In the genomic region with DNA sequence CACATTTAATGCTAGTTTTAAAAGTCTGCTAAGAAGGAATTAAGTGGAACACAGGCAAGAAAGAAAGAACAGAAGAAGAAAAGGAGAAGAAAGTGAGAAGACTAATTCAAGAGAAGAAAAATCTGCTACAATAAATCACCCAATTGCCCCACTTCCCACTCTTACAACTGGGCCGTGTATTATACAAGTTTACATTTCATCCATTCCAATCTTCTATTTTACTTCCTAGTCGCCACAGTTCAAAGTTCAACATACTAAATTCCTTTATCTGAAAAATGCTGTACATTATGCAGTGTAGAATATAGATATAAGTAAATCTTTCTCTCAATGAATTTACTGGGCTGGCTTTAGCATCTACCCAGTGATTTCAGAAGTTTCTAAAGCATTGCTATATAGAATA, we compare ENCODE assay signal across 18 cellular contexts.
A peak's percentile ranks its signal among the peaks of the same experiment; 100 is the strongest.
DNase-seq lines count a peak whose midpoint lies in the region; ATAC-seq, FAIRE-seq and TF ChIP-seq lines count a peak whose summit lies in the region.
"Had no signal": no experiment of that assay in that cellular context is flagged by ENCODE, and none has a peak within 500 bp of the region (broad histone marks: within the 10 kb centered on the region; RNA-seq: fewer than 3 reads in every experiment).

No MANE protein-coding gene starts in this region.

- POLR2A ChIA-PET in OCI-LY7 (lab: Charles Lee), result no interaction called here

- no peak overlapping the region for H3K4ac ChIP-seq in mesenchymal stem cell (ENCODE audit: low read depth in 1 of 2, low read length in 2 of 2)

- no peak overlapping the region for H2AFZ ChIP-seq in mesenchymal stem cell (ENCODE audit: low read depth, low read length)
- H2AFZ ChIP-seq in OCI-LY7 (ENCODE audit: low read length), result no peak overlapping the region

- H3K79me2 ChIP-seq in OCI-LY7 (ENCODE audit: insufficient read depth, low read depth, low read length), result no peaks in the 10 kb centered on the region

- H3K9ac ChIP-seq in mesenchymal stem cell (ENCODE audit: low read length), result no peak overlapping the region

- H3K79me1 ChIP-seq in mesenchymal stem cell (replicated peaks; ENCODE audit: low read length, poor library complexity, severe bottlenecking), result peaks cover 3% of the 10 kb centered on the region

- ATAC-seq in GM18498 (IDR thresholded peaks at IDR 0.05; ENCODE audit: unreplicated experiment), result no peak
- ATAC-seq: HCT116 had no signal

- H3K4me3 ChIP-seq in mesenchymal stem cell (ENCODE audit: insufficient read depth in 1 of 2, low read depth in 1 of 2, low read length in 2 of 2) (no peak overlapping the region), small intestine (ENCODE audit: low read depth in 1 of 2, low read length in 2 of 2) (no peak overlapping the region), OCI-LY7 (ENCODE audit: low read depth, low read length, poor library complexity, severe bottlenecking) (no peak overlapping the region), spleen (no peak overlapping the region)

- CTCF ChIA-PET in OCI-LY7 (lab: Charles Lee; ENCODE audit: unreplicated experiment), result no interaction called here

- H2BK15ac ChIP-seq in mesenchymal stem cell (ENCODE audit: low read depth, poor library complexity, severe bottlenecking), result no peak overlapping the region

- H3K14ac ChIP-seq in mesenchymal stem cell (ENCODE audit: low read length in 2 of 2), result no peak overlapping the region

- TF ChIP-seq CTCF in OCI-LY7 (conservative IDR thresholded peaks at IDR 0.05; ENCODE audit: low read length), result no peak
- TF ChIP-seq CTCF in spleen (IDR thresholded peaks at IDR 0.05 in 8 of 11, conservative IDR thresholded peaks at IDR 0.05 in 3 of 11), result no peak

- no peak overlapping the region for H2BK5ac ChIP-seq in mesenchymal stem cell (ENCODE audit: low read depth, low read length, poor library complexity, severe bottlenecking)

- no peak overlapping the region for H3K18ac ChIP-seq in mesenchymal stem cell (ENCODE audit: low read depth in 1 of 2, low read length in 2 of 2)

- DNase-seq in HCEC 1CT (peak; percentile 3), amniotic epithelial cell (ENCODE audit: low read depth) (peak; percentile 6), mesenchymal stem cell (peak; percentile 8), small intestine (peak; percentile 44), OCI-LY7 (ENCODE audit: low spot score) (no peak), spleen (no peak)
- DNase-seq: BE2C; CD4-positive, alpha-beta memory T cell; DND-41; GDM1 had no signal

- no TSS peak for BruUV-seq in OCI-LY7 (replicated peaks; lab: Mats Ljungman, UMichigan)

- H3K9me2 ChIP-seq in OCI-LY7 (ENCODE audit: insufficient read depth, low read length), result no peaks in the 10 kb centered on the region

- H3K9me3 ChIP-seq in mesenchymal stem cell (ENCODE audit: control insufficient read depth, low read length), result no peaks in the 10 kb centered on the region
- no peaks in the 10 kb centered on the region for H3K9me3 ChIP-seq in small intestine (ENCODE audit: control insufficient read depth, low read depth)
- H3K9me3 ChIP-seq in OCI-LY7 (ENCODE audit: low read length), result no peaks in the 10 kb centered on the region
- no peaks in the 10 kb centered on the region for H3K9me3 ChIP-seq in spleen
- H3K9me3 ChIP-seq: BE2C had no signal

- no peaks in the 10 kb centered on the region for H4K20me1 ChIP-seq in OCI-LY7 (ENCODE audit: insufficient read depth, low read length)

- intact Hi-C loops in OCI-LY7 (cut with micrococcal nuclease; ENCODE audit: unreplicated experiment) (no loop called here), spleen (cut with DNase I; ENCODE audit: low total_unique reads) (no loop called here)

- no peak for FAIRE-seq in small intestine (lab: Jason Lieb, UNC)
- FAIRE-seq: A204.1, D721Med, GM12892, GM19239 had no signal

- H4K91ac ChIP-seq in mesenchymal stem cell (ENCODE audit: low read length), result no peak overlapping the region

- no peak for TF ChIP-seq POLR2A in spleen (IDR thresholded peaks at IDR 0.05)

- H3K27ac ChIP-seq in mesenchymal stem cell (ENCODE audit: low read length, poor library complexity, severe bottlenecking), result no peak overlapping the region
- H3K27ac ChIP-seq in small intestine (ENCODE audit: low read depth in 1 of 2, low read length in 1 of 2), result no peak overlapping the region
- no peak overlapping the region for H3K27ac ChIP-seq in OCI-LY7 (ENCODE audit: low read depth, low read length, poor library complexity, severe bottlenecking)
- H3K27ac ChIP-seq in spleen, result no peak overlapping the region
- H3K27ac ChIP-seq: C4-2B, HL-60 had no signal

- no peak overlapping the region for H4K8ac ChIP-seq in mesenchymal stem cell (ENCODE audit: low read length)

- H3K4me2 ChIP-seq in mesenchymal stem cell (ENCODE audit: low read length, poor library complexity, severe bottlenecking) (no peak overlapping the region), OCI-LY7 (ENCODE audit: low read length) (no peak overlapping the region)

- H2BK12ac ChIP-seq in mesenchymal stem cell (ENCODE audit: low read length in 2 of 2), result no peak overlapping the region

- H3K23ac ChIP-seq in mesenchymal stem cell (ENCODE audit: low read length in 2 of 2), result no peak overlapping the region

- no peaks in the 10 kb centered on the region for H3K27me3 ChIP-seq in mesenchymal stem cell (ENCODE audit: control insufficient read depth in 1 of 2, insufficient read depth in 1 of 2, low read length in 2 of 2)
- H3K27me3 ChIP-seq in small intestine (ENCODE audit: control insufficient read depth in 2 of 2, insufficient read depth in 2 of 2, low read length in 2 of 2), result no peaks in the 10 kb centered on the region
- no peaks in the 10 kb centered on the region for H3K27me3 ChIP-seq in spleen (replicated peaks in 1 of 7)
- H3K27me3 ChIP-seq: BE2C had no signal

- H3K4me1 ChIP-seq in mesenchymal stem cell (ENCODE audit: control insufficient read depth, insufficient read depth, low read depth, low read length) (no peaks in the 10 kb centered on the region), small intestine (ENCODE audit: control insufficient read depth in 2 of 2, insufficient read depth in 1 of 2, low read depth in 1 of 2, low read length in 1 of 2) (no peaks in the 10 kb centered on the region), OCI-LY7 (ENCODE audit: insufficient read depth, low read length, poor library complexity, severe bottlenecking) (no peaks in the 10 kb centered on the region), spleen (no peaks in the 10 kb centered on the region)
- H3K4me1 ChIP-seq: BE2C had no signal

- H2BK120ac ChIP-seq in mesenchymal stem cell (ENCODE audit: low read depth, low read length), result no peak overlapping the region

- H3K36me3 ChIP-seq in mesenchymal stem cell (ENCODE audit: control insufficient read depth in 1 of 2, insufficient read depth in 2 of 2, low read depth in 1 of 2, low read length in 2 of 2) (peaks cover 0 to 2% of the 10 kb centered on the region in 2 experiments), small intestine (ENCODE audit: control insufficient read depth in 2 of 2, insufficient read depth in 2 of 2, low read length in 2 of 2) (no peaks in the 10 kb centered on the region), OCI-LY7 (ENCODE audit: insufficient read depth, low read length) (no peaks in the 10 kb centered on the region), spleen (no peaks in the 10 kb centered on the region)
- H3K36me3 ChIP-seq: BE2C had no signal

- WGBS in mesenchymal stem cell, result 14% methylated on average over 1 of the region's 2 CpGs
- WGBS in small intestine, 3 donors, result 13 to 51% (median 21%) methylated on average over 2 of the region's 2 CpGs
- WGBS in spleen, 5 donors, result 78 to 95% (median 87%) methylated on average over 2 of the region's 2 CpGs

- no peak overlapping the region for H2AK5ac ChIP-seq in mesenchymal stem cell (ENCODE audit: low read length, severe bottlenecking)

Comparison
In these comparisons a context has a peak if more than half of its experiments do, and no peak if none do; other contexts are left out.
1. DNase-seq: peak in HCEC 1CT (single experiment), amniotic epithelial cell (single experiment), mesenchymal stem cell (single experiment) and small intestine (single experiment); none in OCI-LY7 (single experiment) and spleen (single experiment).